Comparison of ENCODE assay signal across 6 cellular contexts in the genomic region with DNA sequence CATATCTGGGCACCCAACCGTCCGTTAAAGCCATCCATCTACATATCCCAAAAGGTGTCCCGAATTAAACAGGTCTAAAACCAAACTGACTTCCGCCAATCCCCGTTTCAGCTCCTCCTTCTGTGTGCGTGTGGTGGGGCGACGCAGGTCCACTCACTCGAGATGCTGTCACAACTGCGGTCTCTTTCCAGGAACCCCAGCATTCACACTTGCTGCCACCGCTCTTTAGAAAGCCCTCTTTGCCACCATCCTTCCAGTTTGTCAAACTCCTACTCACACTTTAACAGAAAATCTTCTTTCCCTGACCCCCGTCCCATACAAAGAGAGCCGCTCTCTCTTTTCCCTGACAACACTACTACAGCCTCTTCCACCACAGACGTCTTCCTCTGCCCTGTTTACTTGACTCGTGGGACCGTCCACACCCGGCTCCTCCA. TPM values are rescaled to one million over a fixed set of nuclear protein-coding genes. Genes with fewer than 3 reads are reported as not detected.
A peak's percentile ranks its signal among the peaks of the same experiment; 100 is the strongest.
DNase-seq lines count a peak whose midpoint lies in the region; ATAC-seq and TF ChIP-seq lines count a peak whose summit lies in the region.

No MANE protein-coding gene starts in this region.

- H3K9me3 ChIP-seq in DOHH2 (ENCODE audit: control insufficient read depth, insufficient read depth, low read length): no peaks in the 10 kb centered on the region
- H3K9me3 ChIP-seq in OCI-LY3 (ENCODE audit: insufficient read depth, low read length): no peaks in the 10 kb centered on the region

- H3K9me2 ChIP-seq in DOHH2 (replicated peaks; ENCODE audit: control insufficient read depth, low read length): no peaks in the 10 kb centered on the region

- peak overlapping the region; percentile 55 for H2AFZ ChIP-seq in OCI-LY3 (ENCODE audit: low read depth, low read length)

- H3K27ac ChIP-seq in DOHH2 (ENCODE audit: low read depth, low read length): no peak overlapping the region
- H3K27ac ChIP-seq in OCI-LY3 (ENCODE audit: low read length): no peak overlapping the region

- H3K4me3 ChIP-seq in DOHH2 (ENCODE audit: low read length): peak overlapping the region; percentile 100
- peak overlapping the region; percentile 93 for H3K4me3 ChIP-seq in OCI-LY3 (ENCODE audit: low read length)

- H3F3A ChIP-seq in DOHH2 (ENCODE audit: control insufficient read depth, insufficient read depth): no peaks in the 10 kb centered on the region

- TF ChIP-seq CTCF in DOHH2 (IDR thresholded peaks at IDR 0.05; ENCODE audit: low read depth, low read length, poor library complexity, severe bottlenecking) (no peak), OCI-LY3 (IDR thresholded peaks at IDR 0.05; ENCODE audit: low read depth, low read length) (no peak)

- H3K4me1 ChIP-seq in DOHH2 (ENCODE audit: control insufficient read depth, low read length) (peaks cover 12% of the 10 kb centered on the region), OCI-LY3 (ENCODE audit: low read length) (peaks cover 7% of the 10 kb centered on the region)

- peaks cover 38% of the 10 kb centered on the region for H3K36me3 ChIP-seq in DOHH2 (ENCODE audit: control insufficient read depth, low read length)
- peaks cover 27% of the 10 kb centered on the region for H3K36me3 ChIP-seq in OCI-LY3 (replicated peaks; ENCODE audit: low read depth, low read length)

- ATAC-seq in esophagus mucosa: peak; percentile 17
- ATAC-seq in HG03135 (IDR thresholded peaks at IDR 0.05; ENCODE audit: unreplicated experiment): no peak

- peak; percentile 38 for DNase-seq in stimulated activated CD4-positive, alpha-beta T cell treated with anti-CD3 and anti-CD28 coated beads, Interleukin-4, amount 100 ng/mL, for 24 hours
- DNase-seq in NCI-H2107 treated with DMSO at 0.1 percent for 48 hours (lab: John Stamatoyannopoulos, UW; ENCODE audit: unreplicated experiment): no peak

- H3K4me2 ChIP-seq in DOHH2 (ENCODE audit: low read length) (peak overlapping the region; percentile 92), OCI-LY3 (ENCODE audit: low read length) (peak overlapping the region; percentile 98)

- H4K20me1 ChIP-seq in DOHH2 (ENCODE audit: control insufficient read depth, insufficient read depth, low read depth, low read length): no peaks in the 10 kb centered on the region
- no peaks in the 10 kb centered on the region for H4K20me1 ChIP-seq in OCI-LY3 (ENCODE audit: insufficient read depth, low read length)

- H3K79me2 ChIP-seq in DOHH2 (ENCODE audit: control insufficient read depth, low read length): peaks cover 24% of the 10 kb centered on the region
- H3K79me2 ChIP-seq in OCI-LY3 (ENCODE audit: low read length): peaks cover 18% of the 10 kb centered on the region

- peak overlapping the region; percentile 80 for H3K9ac ChIP-seq in OCI-LY3 (ENCODE audit: low read length)

- no peaks in the 10 kb centered on the region for H3K27me3 ChIP-seq in DOHH2 (ENCODE audit: control insufficient read depth, low read length)
- H3K27me3 ChIP-seq in OCI-LY3 (ENCODE audit: low read depth, low read length): no peaks in the 10 kb centered on the region

RNA-seq across cellular contexts. Expression of a gene that starts 0.5 kb away (rescaled TPM):
- 9.9 TPM for total RNA-seq in esophagus mucosa

RNA-seq across cellular contexts. Expression of a gene that starts 6.1 kb away (rescaled TPM):
- total RNA-seq in esophagus mucosa: not detected

RNA-seq across cellular contexts. Expression of a gene that starts 12.9 kb away (rescaled TPM):
- not detected for total RNA-seq in esophagus mucosa

RNA-seq across cellular contexts. Expression of a gene that starts 21.8 kb away (rescaled TPM):
- 46.6 TPM for total RNA-seq in esophagus mucosa

RNA-seq across cellular contexts. Expression of a gene that starts 34.6 kb away (rescaled TPM):
- total RNA-seq in esophagus mucosa: 78.5 TPM
